7 cellular contexts compared by ENCODE assay signal in the genomic region with DNA sequence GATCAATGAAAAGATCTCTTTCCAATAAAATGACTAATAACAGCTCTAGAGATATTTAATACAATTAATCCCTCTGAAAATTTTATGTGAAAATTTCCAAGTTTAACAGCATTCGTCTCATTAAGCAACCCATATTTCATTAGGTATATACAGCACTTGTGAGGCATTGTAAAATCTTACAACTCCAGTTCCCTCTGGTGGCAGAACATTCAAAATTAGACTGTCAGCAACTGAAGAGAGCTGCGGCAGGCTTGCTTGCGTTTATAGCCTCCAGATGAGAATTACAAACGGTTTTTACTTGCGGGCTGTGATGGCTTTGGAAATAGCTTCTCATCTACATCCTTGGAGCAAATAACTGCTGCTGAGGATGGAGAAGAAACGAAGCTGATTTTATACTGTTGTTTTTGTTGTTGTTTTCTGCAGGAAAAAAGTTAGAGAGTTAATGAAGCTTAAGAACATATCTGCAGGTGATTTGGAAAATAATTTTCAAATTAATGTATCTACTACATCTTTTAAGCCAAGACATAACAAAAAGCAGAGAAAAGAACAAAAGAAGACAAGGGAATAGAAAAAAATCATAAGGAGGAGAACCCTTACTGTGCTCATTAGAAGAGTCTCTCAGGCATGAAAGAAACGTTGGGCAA.
DNase-seq lines count a peak whose midpoint lies in the region; ATAC-seq and TF ChIP-seq lines count a peak whose summit lies in the region.

No MANE protein-coding gene starts in this region.

- H3K27me3 ChIP-seq in gastroesophageal sphincter (no peaks in the 10 kb centered on the region), aorta (ENCODE audit: control insufficient read depth in 1 of 2, insufficient read depth in 2 of 2, low read length in 1 of 2) (peaks cover 0 to 1% of the 10 kb centered on the region in 2 donors)

- peak in 2 of 4 experiments; percentile 29 to 50 for TF ChIP-seq CTCF in gastroesophageal sphincter (IDR thresholded peaks at IDR 0.05)

- no peak overlapping the region for H3K27ac ChIP-seq in gastroesophageal sphincter
- no peak overlapping the region for H3K27ac ChIP-seq in aorta (ENCODE audit: low read depth in 1 of 2, low read length in 2 of 2)

- H3K36me3 ChIP-seq in gastroesophageal sphincter (no peaks in the 10 kb centered on the region), aorta (ENCODE audit: control insufficient read depth in 1 of 2, insufficient read depth in 2 of 2, low read length in 1 of 2) (no peaks in the 10 kb centered on the region)

- no peak for TF ChIP-seq EP300 in gastroesophageal sphincter (IDR thresholded peaks at IDR 0.05)

- no peak overlapping the region for H3K4me3 Mint-ChIP-seq in naive thymus-derived CD8-positive, alpha-beta T cell

- no peak for TF ChIP-seq POLR2A in gastroesophageal sphincter (IDR thresholded peaks at IDR 0.05)

- H3K4me1 ChIP-seq in gastroesophageal sphincter (peaks cover 0 to 20% (median 8%) of the 10 kb centered on the region in 3 donors), aorta (ENCODE audit: control insufficient read depth in 1 of 2, insufficient read depth in 2 of 2, low read length in 2 of 2) (no peaks in the 10 kb centered on the region)

- peak; percentile 48 for ATAC-seq in gastroesophageal sphincter
- no peak for ATAC-seq in naive thymus-derived CD8-positive, alpha-beta T cell
- ATAC-seq in aorta (ENCODE audit: low FRiP score) = no peak

- H3K27ac Mint-ChIP-seq in naive thymus-derived CD8-positive, alpha-beta T cell = no peak overlapping the region

- H3K9me3 Mint-ChIP-seq in naive thymus-derived CD8-positive, alpha-beta T cell = no peaks in the 10 kb centered on the region

- DNase-seq in HPDE6-E6E7 (ENCODE audit: extremely low spot score) = peak; percentile 20
- peak; percentile 8 to 37 for DNase-seq in SHP77 (lab: John Stamatoyannopoulos, UW)
- DNase-seq in skeletal muscle cell (ENCODE audit: low read depth) = peak; percentile 66
- no peak for DNase-seq in naive thymus-derived CD8-positive, alpha-beta T cell
- DNase-seq in aorta = no peak
- DNase-seq in stimulated activated CD4-positive, alpha-beta T cell treated with anti-CD3 and anti-CD28 coated beads, Interleukin-15, amount 100 ng/mL, for 24 hours = no peak

- H3K4me1 Mint-ChIP-seq in naive thymus-derived CD8-positive, alpha-beta T cell = no peaks in the 10 kb centered on the region

- H3K27me3 Mint-ChIP-seq in naive thymus-derived CD8-positive, alpha-beta T cell = peaks cover 4 to 27% (median 9%) of the 10 kb centered on the region in 5 donors

- POLR2A ChIA-PET in naive thymus-derived CD8-positive, alpha-beta T cell (lab: Charles Lee) = no interaction called here

- 26 to 28% methylated on average over 7 of the region's 7 CpGs for WGBS in gastroesophageal sphincter (ENCODE audit: low coverage in 1 of 2), 2 donors
- WGBS in aorta, 2 donors = 13 to 19% methylated on average over 7 of the region's 7 CpGs

- intact Hi-C loops in aorta (cut with DNase I) = no loop called here

- H3K9me3 ChIP-seq in gastroesophageal sphincter (no peaks in the 10 kb centered on the region), aorta (ENCODE audit: control insufficient read depth, low read length) (no peaks in the 10 kb centered on the region)

- H3K4me3 ChIP-seq in gastroesophageal sphincter (no peak overlapping the region), skeletal muscle cell (ENCODE audit: low read depth, low read length) (peak overlapping the region; percentile 11), aorta (ENCODE audit: low read length in 2 of 2) (no peak overlapping the region)

- no peaks in the 10 kb centered on the region for H3K36me3 Mint-ChIP-seq in naive thymus-derived CD8-positive, alpha-beta T cell

Comparison
In these comparisons a context has a peak if more than half of its experiments do, and no peak if none do; other contexts are left out.
1. DNase-seq: peak in HPDE6-E6E7 (single experiment), SHP77 (2 of 2) and skeletal muscle cell (single experiment); none in naive thymus-derived CD8-positive, alpha-beta T cell (0 of 10), aorta (0 of 2) and stimulated activated CD4-positive, alpha-beta T cell treated with anti-CD3 and anti-CD28 coated beads, Interleukin-15, amount 100 ng/mL, for 24 hours (single experiment).